8 cellular contexts compared by ENCODE assay signal in the genomic region with DNA sequence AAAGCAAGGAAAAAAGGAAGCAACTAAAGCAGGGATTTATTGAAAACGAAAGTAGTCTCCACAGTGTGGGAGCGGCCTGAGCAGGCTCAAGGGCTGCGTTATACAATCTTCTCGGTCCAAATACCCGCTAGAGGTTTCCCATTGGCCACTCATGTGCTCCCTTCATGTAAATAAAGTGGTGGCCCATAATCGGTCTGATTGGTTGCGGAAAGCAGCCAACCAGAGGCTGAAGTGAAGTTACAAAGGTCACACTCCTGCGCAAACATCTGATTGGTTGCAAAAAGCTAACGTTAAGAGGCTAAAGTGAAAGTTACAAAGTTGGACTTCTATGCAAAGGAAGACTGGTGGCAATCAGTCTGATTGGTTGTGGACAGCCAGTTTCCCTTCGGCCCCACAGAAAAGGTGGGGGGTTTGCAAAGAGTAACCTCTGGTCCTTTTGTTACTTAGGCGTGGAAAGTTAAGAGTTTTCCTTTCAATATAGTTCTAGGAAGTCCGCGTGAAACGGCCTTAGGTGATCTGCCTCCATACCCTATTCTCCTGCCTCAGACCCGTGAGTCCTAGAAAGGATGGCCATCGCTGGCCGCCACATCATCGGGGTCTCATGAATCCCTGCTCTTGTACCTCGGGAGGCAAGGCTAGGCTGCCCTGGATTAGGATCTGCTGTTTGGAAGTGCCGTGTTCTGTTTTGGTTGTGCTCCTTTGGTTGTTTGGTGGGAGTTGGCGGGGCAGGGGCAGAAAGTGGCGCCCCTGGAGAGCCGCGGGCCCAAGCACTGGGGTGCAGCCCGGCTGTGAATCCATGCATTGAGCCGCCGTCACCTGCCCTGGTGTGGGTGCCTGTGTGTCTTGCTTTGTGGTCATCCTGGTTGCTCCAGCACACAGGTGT.
DNase-seq lines count a peak whose midpoint lies in the region; ATAC-seq lines count a peak whose summit lies in the region.

No MANE protein-coding gene starts in this region.

- peak; percentile 47 for DNase-seq in RPMI8226
- DNase-seq in adipocyte (ENCODE audit: low read depth): no peak
- peak; percentile 60 for DNase-seq in kidney tubule cell (ENCODE audit: low spot score)
- peak in 2 of 3 experiments; percentile 35 to 52 for DNase-seq in stimulated activated CD4-positive, alpha-beta T cell treated with anti-CD3 and anti-CD28 coated beads, TNF-alpha, amount 100 ng/mL, for 4 hours (ENCODE audit: low read depth in 3 of 3)
- no peak for DNase-seq in retina
- no peak for DNase-seq in G401 (ENCODE audit: low spot score)

- H3K27me3 ChIP-seq in adipocyte (replicated peaks; ENCODE audit: control insufficient read depth, insufficient read depth, low read length): no peaks in the 10 kb centered on the region

- H3K9ac ChIP-seq in adipocyte (ENCODE audit: low read length): peak overlapping the region; percentile 90

- H3K4me1 ChIP-seq in adipocyte (ENCODE audit: control insufficient read depth, insufficient read depth, low read length): peaks cover 10% of the 10 kb centered on the region

- ATAC-seq in GM18519 (IDR thresholded peaks at IDR 0.05; ENCODE audit: low FRiP score, unreplicated experiment) (peak; percentile 61), HG03135 (IDR thresholded peaks at IDR 0.05; ENCODE audit: unreplicated experiment) (peak; percentile 61)

- no peaks in the 10 kb centered on the region for H3K9me3 ChIP-seq in adipocyte (ENCODE audit: control insufficient read depth, low read length)

- H3K4me3 ChIP-seq in adipocyte (ENCODE audit: low read length): peak overlapping the region; percentile 90

- no peaks in the 10 kb centered on the region for H3K36me3 ChIP-seq in adipocyte (ENCODE audit: control insufficient read depth, insufficient read depth, low read length, severe bottlenecking)

- in situ Hi-C loops in G401 (cut with HindIII; ENCODE audit: low sequenced_read_pairs): no loop called here

Comparison
In these comparisons a context has a peak if more than half of its experiments do, and no peak if none do; other contexts are left out.
1. DNase-seq: peak in RPMI8226 (single experiment), kidney tubule cell (single experiment) and stimulated activated CD4-positive, alpha-beta T cell treated with anti-CD3 and anti-CD28 coated beads, TNF-alpha, amount 100 ng/mL, for 4 hours (2 of 3); none in adipocyte (single experiment), retina (single experiment) and G401 (single experiment).